ENCODE assay signal across 8 cellular contexts in the genomic region with DNA sequence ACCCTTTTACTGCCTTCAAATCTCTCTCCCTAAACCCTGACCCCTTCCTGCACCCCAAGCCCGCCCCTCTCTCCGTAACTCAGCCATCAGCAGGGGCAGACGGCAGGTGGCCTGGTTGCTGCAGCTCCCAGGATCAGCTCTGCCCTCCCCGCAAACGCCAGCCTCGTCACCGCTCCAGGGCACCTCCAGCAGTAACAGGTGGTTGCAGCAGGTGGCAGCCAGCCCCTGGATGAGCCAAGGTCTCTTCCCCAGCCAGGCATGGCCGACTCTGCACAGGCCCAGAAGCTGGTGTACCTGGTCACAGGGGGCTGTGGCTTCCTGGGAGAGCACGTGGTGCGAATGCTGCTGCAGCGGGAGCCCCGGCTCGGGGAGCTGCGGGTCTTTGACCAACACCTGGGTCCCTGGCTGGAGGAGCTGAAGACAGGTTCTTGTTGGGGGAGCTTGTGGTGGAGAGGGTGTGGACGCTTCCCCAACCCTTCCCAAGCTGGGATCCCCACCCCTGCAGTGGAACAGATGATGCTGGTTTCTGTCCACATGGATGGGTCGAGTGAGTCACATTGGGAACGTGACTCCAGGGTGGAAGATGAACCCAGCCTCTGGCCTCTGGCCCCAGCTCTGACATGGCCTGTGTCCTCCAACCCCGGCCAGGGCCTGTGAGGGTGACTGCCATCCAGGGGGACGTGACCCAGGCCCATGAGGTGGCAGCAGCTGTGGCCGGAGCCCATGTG. TPM values are rescaled to one million over a fixed set of nuclear protein-coding genes. Genes with fewer than 3 reads are reported as not detected.
DNase-seq lines count a peak whose midpoint lies in the region; ATAC-seq and TF ChIP-seq lines count a peak whose summit lies in the region.

No MANE protein-coding gene starts in this region.

- DNase-seq in HFF-Myc (ENCODE audit: extremely low read depth, low read depth) (no peak), RWPE2 (ENCODE audit: low spot score) (no peak), renal cortical epithelial cell (ENCODE audit: low read depth) (peak; percentile 64), H4 (ENCODE audit: low spot score) (no peak), hippocampal formation (lab: John Stamatoyannopoulos, UW) (no peak), NOMO-1 treated with DMSO at 0.1 percent for 48 hours (lab: John Stamatoyannopoulos, UW; ENCODE audit: unreplicated experiment) (no peak)

- no peaks in the 10 kb centered on the region for H3K27me3 ChIP-seq in RWPE2 (ENCODE audit: insufficient read depth, poor library complexity, severe bottlenecking)
- H3K27me3 ChIP-seq in gastroesophageal sphincter: no peaks in the 10 kb centered on the region

- no peaks in the 10 kb centered on the region for H3K4me1 ChIP-seq in RWPE2 (ENCODE audit: insufficient read depth, poor library complexity, severe bottlenecking)
- peaks cover 0 to 19% (median 9%) of the 10 kb centered on the region in 3 donors for H3K4me1 ChIP-seq in gastroesophageal sphincter

- H3K36me3 ChIP-seq in RWPE2 (ENCODE audit: low read depth) (peaks cover 15% of the 10 kb centered on the region), gastroesophageal sphincter (peaks cover 0 to 56% of the 10 kb centered on the region in 2 donors)

- ATAC-seq in RWPE2 (ENCODE audit: low read depth) (peak; percentile 74), gastroesophageal sphincter (peak; percentile 49)

- TF ChIP-seq POLR2A in gastroesophageal sphincter (IDR thresholded peaks at IDR 0.05): no peak

- H3K4me3 ChIP-seq in HFF-Myc (replicated peaks; ENCODE audit: low read depth, low read length) (peak overlapping the region; percentile 30), RWPE2 (ENCODE audit: severe bottlenecking) (peak overlapping the region; percentile 31), gastroesophageal sphincter (peak overlapping the region; percentile 11 to 54)

- no peaks in the 10 kb centered on the region for H3K9me3 ChIP-seq in RWPE2 (ENCODE audit: severe bottlenecking)
- H3K9me3 ChIP-seq in gastroesophageal sphincter: no peaks in the 10 kb centered on the region

- H3K27ac ChIP-seq in 22Rv1 (peak overlapping the region; percentile 71), RWPE2 (ENCODE audit: poor library complexity, severe bottlenecking) (no peak overlapping the region), gastroesophageal sphincter (peak overlapping the region in 3 of 4 donors; percentile 68 to 80 (median 80))

- WGBS in gastroesophageal sphincter (ENCODE audit: low coverage in 1 of 2), 2 donors: no CpG with 5 or more reads among the region's 20 CpGs

- TF ChIP-seq EP300 in gastroesophageal sphincter (IDR thresholded peaks at IDR 0.05): no peak

- TF ChIP-seq CTCF in 22Rv1 (IDR thresholded peaks at IDR 0.05) (peak; percentile 51), HFF-Myc (IDR thresholded peaks at IDR 0.05; ENCODE audit: low read depth, low read length, missing control alignments) (no peak), RWPE2 (IDR thresholded peaks at IDR 0.05; ENCODE audit: poor library complexity, severe bottlenecking) (peak; percentile 63), gastroesophageal sphincter (IDR thresholded peaks at IDR 0.05) (no peak)

RNA-seq across cellular contexts. Expression of a gene that starts 0.6 kb away (rescaled TPM):
- total RNA-seq in gastroesophageal sphincter (10 to 100 TPM; 10.1 to 26.2 (median 16.0) TPM), renal cortical epithelial cell (49.9 and 82.7 TPM in 2 replicates)
- 0.68 and 1.0 TPM in 2 replicates for total RNA-seq in H4 (2014; rRNA removed; shearing (Covaris generic))

RNA-seq across cellular contexts. Expression of a gene that starts 24.9 kb away (rescaled TPM):
- total RNA-seq in gastroesophageal sphincter: 1 to 10 TPM in 2 of 4 donors, under 1 TPM in 1, not detected in 1; 0.54 to 3.3 (median 1.9) TPM
- total RNA-seq in renal cortical epithelial cell: 0.80 TPM in 1 of 2 replicates, not detected in the other
- 0.04 TPM in 1 of 2 replicates, not detected in the other for total RNA-seq in H4 (2014; rRNA removed; shearing (Covaris generic))

RNA-seq across cellular contexts. Expression of a gene that starts 28.0 kb away (rescaled TPM):
- total RNA-seq in gastroesophageal sphincter (10 to 100 TPM in 2 of 4 donors, 1 to 10 TPM in 2; 5.5 to 12.9 (median 10.1) TPM), renal cortical epithelial cell (1.0 and 7.6 TPM in 2 replicates)
- 1.4 and 1.7 TPM in 2 replicates for total RNA-seq in H4 (2014; rRNA removed; shearing (Covaris generic))

RNA-seq across cellular contexts. Expression of a gene that starts 36.7 kb away (rescaled TPM):
- 10 to 100 TPM; 23.7 to 51.5 (median 40.0) TPM for total RNA-seq in gastroesophageal sphincter
- 32.5 and 51.4 TPM in 2 replicates for total RNA-seq in renal cortical epithelial cell
- 30.5 and 43.8 TPM in 2 replicates for total RNA-seq in H4 (2014; rRNA removed; shearing (Covaris generic))

RNA-seq across cellular contexts. Expression of a gene that starts 47.8 kb away (rescaled TPM):
- total RNA-seq in gastroesophageal sphincter: 10 to 100 TPM; 32.2 to 40.6 (median 37.2) TPM
- 24.5 and 35.0 TPM in 2 replicates for total RNA-seq in renal cortical epithelial cell
- total RNA-seq in H4 (2014; rRNA removed; shearing (Covaris generic)): 10.5 and 15.7 TPM in 2 replicates

Comparison
In these comparisons a context has a peak if more than half of its experiments do, and no peak if none do; other contexts are left out.
1. CTCF ChIP-seq: peak in 22Rv1 (single experiment) and RWPE2 (single experiment); none in HFF-Myc (single experiment) and gastroesophageal sphincter (0 of 4).
2. Peak in every context shown above with its lines, with median percentiles within 50 percentile points of each other: H3K4me3 ChIP-seq.